17 cellular contexts compared by ENCODE assay signal in genomic region chr1:154931940-154932487, GRCh38. TPM values are rescaled to one million over a fixed set of nuclear protein-coding genes. Genes with fewer than 3 reads are reported as not detected.
DNase-seq lines count a peak whose midpoint lies in the region; ATAC-seq, FAIRE-seq and TF ChIP-seq lines count a peak whose summit lies in the region.
"Had no signal": no experiment of that assay in that cellular context is flagged by ENCODE, and none has a peak within 500 bp of the region (broad histone marks: within the 10 kb centered on the region; RNA-seq: fewer than 3 reads in every experiment).

No MANE protein-coding gene starts in this region.

- H3K36me3 Mint-ChIP-seq in neural progenitor cell, result peaks cover 9% of the 10 kb centered on the region

- TF ChIP-seq CTCF in A549 (IDR thresholded peaks at IDR 0.05) (no peak), epithelial cell of esophagus (IDR thresholded peaks at IDR 0.05; ENCODE audit: insufficient read depth, low read depth, low read length, missing control alignments) (no peak), neural progenitor cell (IDR thresholded peaks at IDR 0.05) (no peak)

- no peak overlapping the region for H3K27ac Mint-ChIP-seq in neural progenitor cell
- H3K27ac Mint-ChIP-seq: activated CD4-positive, alpha-beta T cell treated with anti-CD3 and anti-CD28 coated beads, Interleukin-2, amount 10 ng/mL, durations not matched to agents 24 days and 14 days; activated T-helper 1 cell treated with anti-CD3 and anti-CD28 coated beads, Interleukin-12 subunit alpha, Interleukin-12 subunit beta, Interleukin-2, Interleukin-4 antibody, amounts not matched to agents 30 ng/mL and 10 ng/mL and 1 ng/mL, durations not matched to agents 14 hours and 24 hours and 36 hours had no signal

- TF ChIP-seq EP300 in A549 (IDR thresholded peaks at IDR 0.05), result no peak

- H3F3A ChIP-seq in neural progenitor cell (ENCODE audit: low read depth), result peaks cover 7% of the 10 kb centered on the region

- no peaks in the 10 kb centered on the region for H4K20me1 ChIP-seq in neural progenitor cell (ENCODE audit: low read depth)

- H3K4me1 ChIP-seq in A549 (peaks cover 18% of the 10 kb centered on the region), muscle layer of duodenum (ENCODE audit: control insufficient read depth in 1 of 2, insufficient read depth in 2 of 2, low read length in 2 of 2) (peaks cover 0 to 9% of the 10 kb centered on the region in 2 donors), neural progenitor cell (no peaks in the 10 kb centered on the region)

- peak; percentile 5 to 14; a peak in 1 of 6 replicates for ATAC-seq in A549
- no peak for ATAC-seq in HG02852 (IDR thresholded peaks at IDR 0.05; ENCODE audit: unreplicated experiment)
- no peak for ATAC-seq in GM21576 (IDR thresholded peaks at IDR 0.05; ENCODE audit: unreplicated experiment)
- ATAC-seq: gastroesophageal sphincter, left cardiac atrium had no signal

- H3K27me3 ChIP-seq in muscle layer of duodenum (ENCODE audit: low read depth, low read length) (no peaks in the 10 kb centered on the region), neural progenitor cell (no peaks in the 10 kb centered on the region)
- H3K27me3 ChIP-seq: gastroesophageal sphincter had no signal

- H3K9ac ChIP-seq in neural progenitor cell, result no peak overlapping the region

- no peak for TF ChIP-seq RAD21 in A549 (conservative IDR thresholded peaks at IDR 0.05 in 1 of 2, IDR thresholded peaks at IDR 0.05 in 1 of 2)

- H3K79me2 ChIP-seq in neural progenitor cell (ENCODE audit: low read depth), result peaks cover 10% of the 10 kb centered on the region

- no peaks in the 10 kb centered on the region for H3K9me3 Mint-ChIP-seq in neural progenitor cell
- H3K9me3 Mint-ChIP-seq: activated CD4-positive, alpha-beta T cell treated with anti-CD3 and anti-CD28 coated beads, Interleukin-2, amount 10 ng/mL, durations not matched to agents 24 days and 14 days; activated T-helper 1 cell treated with anti-CD3 and anti-CD28 coated beads, Interleukin-12 subunit alpha, Interleukin-12 subunit beta, Interleukin-2, Interleukin-4 antibody, amounts not matched to agents 30 ng/mL and 10 ng/mL and 1 ng/mL, durations not matched to agents 14 hours and 24 hours and 36 hours; neural crest cell had no signal

- 32% methylated on average over 11 of the region's 11 CpGs for WGBS in A549 (ENCODE audit: missing lambda C conversion rate)

- POLR2A ChIA-PET in A549 (lab: Yijun Ruan, JAX), result no interaction called here

- H3K36me3 ChIP-seq in muscle layer of duodenum (ENCODE audit: control insufficient read depth in 1 of 2, insufficient read depth in 2 of 2, low read length in 2 of 2), result peaks cover 17 to 33% of the 10 kb centered on the region in 2 donors
- H3K36me3 ChIP-seq in neural progenitor cell, result no peaks in the 10 kb centered on the region

- H3K4me3 ChIP-seq in A549 (no peak overlapping the region), epithelial cell of esophagus (ENCODE audit: low read length) (no peak overlapping the region), muscle layer of duodenum (ENCODE audit: low read depth in 1 of 2, low read length in 2 of 2) (no peak overlapping the region), neural progenitor cell (no peak overlapping the region)
- H3K4me3 ChIP-seq: gastroesophageal sphincter had no signal

- no peak overlapping the region for H2AFZ ChIP-seq in neural progenitor cell (replicated peaks)

- CTCF ChIA-PET in A549 (lab: Yijun Ruan, JAX), result interaction anchor here (0.7 to 1.0 kb wide), 2 partner anchors 12 to 372 kb away, joined by 3 to 4 read pairs; no protein-coding TSS in a partner anchor

- H3K4me2 ChIP-seq in A549, result peak overlapping the region; percentile 41
- H3K4me2 ChIP-seq in neural progenitor cell, result no peak overlapping the region

- H3K9me3 ChIP-seq in A549 (no peaks in the 10 kb centered on the region), muscle layer of duodenum (ENCODE audit: control insufficient read depth in 1 of 2, low read length in 2 of 2) (no peaks in the 10 kb centered on the region), neural progenitor cell (ENCODE audit: low read depth) (no peaks in the 10 kb centered on the region)
- H3K9me3 ChIP-seq: gastroesophageal sphincter had no signal

- H3K27ac ChIP-seq in A549, result peak overlapping the region; percentile 49 to 74; a peak in 5 of 6 replicates
- H3K27ac ChIP-seq in muscle layer of duodenum (ENCODE audit: low read length), result peak overlapping the region; percentile 70
- no peak overlapping the region for H3K27ac ChIP-seq in neural progenitor cell
- H3K27ac ChIP-seq: gastroesophageal sphincter had no signal

- no peak overlapping the region for H3K4me3 Mint-ChIP-seq in neural progenitor cell
- H3K4me3 Mint-ChIP-seq: activated CD4-positive, alpha-beta T cell treated with anti-CD3 and anti-CD28 coated beads, Interleukin-2, amount 10 ng/mL, durations not matched to agents 24 days and 14 days; activated T-helper 1 cell treated with anti-CD3 and anti-CD28 coated beads, Interleukin-12 subunit alpha, Interleukin-12 subunit beta, Interleukin-2, Interleukin-4 antibody, amounts not matched to agents 30 ng/mL and 10 ng/mL and 1 ng/mL, durations not matched to agents 14 hours and 24 hours and 36 hours had no signal

- DNase-seq in A549 (ENCODE audit: low read depth in 1 of 2, low spot score in 1 of 2), result peak; percentile 55 to 72
- DNase-seq in M059J (ENCODE audit: low read depth), result peak; percentile 82
- peak; percentile 80 for DNase-seq in epithelial cell of esophagus (ENCODE audit: low read depth)
- no peak for DNase-seq in neural progenitor cell (ENCODE audit: low spot score)
- no peak for DNase-seq in activated CD4-positive, alpha-beta T cell treated with anti-CD3 and anti-CD28 coated beads, Interleukin-2, amount 50 U/mL, for 1 hour
- DNase-seq: activated CD4-positive, alpha-beta T cell treated with anti-CD3 and anti-CD28 coated beads, Interleukin-2, amount 10 ng/mL, durations not matched to agents 24 days and 14 days; effector CD4-positive, alpha-beta T cell; Kasumi-1; left cardiac atrium; NCI-H2081 had no signal

- peaks cover 8% of the 10 kb centered on the region for H3K27me3 Mint-ChIP-seq in neural progenitor cell (ENCODE audit: insufficient read depth, low read depth)
- H3K27me3 Mint-ChIP-seq: activated CD4-positive, alpha-beta T cell treated with anti-CD3 and anti-CD28 coated beads, Interleukin-2, amount 10 ng/mL, durations not matched to agents 24 days and 14 days had no signal

- peaks cover 16% of the 10 kb centered on the region for H3K4me1 Mint-ChIP-seq in neural progenitor cell

- FAIRE-seq in A549 (lab: Jason Lieb, UNC), result no peak
- FAIRE-seq: astrocyte had no signal

- TF ChIP-seq POLR2A in A549 (IDR thresholded peaks at IDR 0.05; ENCODE audit: low read length), result no peak

TF ChIP-seq in A549, 52 proteins besides CTCF, POLR2A, EP300 and RAD21 (continues in another document):
- no peak for TF ChIP-seq EHMT2 (IDR thresholded peaks at IDR 0.05; ENCODE audit: low read depth)
- TF ChIP-seq MAFK (IDR thresholded peaks at IDR 0.05; ENCODE audit: partially characterized antibody), result no peak

RNA-seq across cellular contexts. Expression of gene PMVK, which starts 4.5 kb away (rescaled TPM):
- polyA plus RNA-seq in A549 (2011; rRNA removed) (31.4 and 35.7 TPM in 2 replicates), A549 (2017; fragmentation: RNase III; extraction: RNeasy Plus Mini Kit Qiagen cat#74134 plus additional on column Dnase treatment) (52.0 to 57.3 TPM (median 53.0 TPM) in 3 replicates)
- 47.5 and 53.3 TPM in 2 replicates for polyA plus RNA-seq in A549 (2012; cell fraction: cytosol; rRNA removed)
- polyA plus RNA-seq in A549 (2012; cell fraction: nucleus; rRNA removed), result 21.6 and 22.7 TPM in 2 replicates
- 16.2 and 16.8 TPM in 2 replicates for polyA minus RNA-seq in A549 (2011; rRNA and poly(A)+ RNA removed)
- 5.5 and 6.2 TPM in 2 replicates for total RNA-seq in M059J (2014; rRNA removed; shearing (Covaris generic))
- total RNA-seq in neural progenitor cell (ENCODE audit: low replicate concordance), result 4.3 and 12.7 TPM in 2 replicates

RNA-seq across cellular contexts. Expression of gene PBXIP1, which starts 23.9 kb away (rescaled TPM):
- polyA plus RNA-seq in A549 (2011; rRNA removed), result 15.0 and 16.8 TPM in 2 replicates
- 6.0 and 7.7 TPM in 2 replicates for polyA plus RNA-seq in A549 (2012; cell fraction: cytosol; rRNA removed)
- 18.0 and 20.1 TPM in 2 replicates for polyA plus RNA-seq in A549 (2012; cell fraction: nucleus; rRNA removed)
- polyA plus RNA-seq in A549 (2017; fragmentation: RNase III; extraction: RNeasy Plus Mini Kit Qiagen cat#74134 plus additional on column Dnase treatment), result 13.9 to 22.4 TPM (median 20.8 TPM) in 3 replicates
- 14.2 and 14.3 TPM in 2 replicates for polyA minus RNA-seq in A549 (2011; rRNA and poly(A)+ RNA removed)
- total RNA-seq in M059J (2014; rRNA removed; shearing (Covaris generic)), result 66.7 and 97.9 TPM in 2 replicates
- total RNA-seq in neural progenitor cell (ENCODE audit: low replicate concordance), result 21.4 and 64.0 TPM in 2 replicates

RNA-seq across cellular contexts. Expression of gene PYGO2, which starts 29.6 kb away (rescaled TPM):
- polyA plus RNA-seq in A549 (2011; rRNA removed) (24.6 and 25.8 TPM in 2 replicates), A549 (2017; fragmentation: RNase III; extraction: RNeasy Plus Mini Kit Qiagen cat#74134 plus additional on column Dnase treatment) (15.7 to 18.9 TPM (median 18.3 TPM) in 3 replicates)
- 10.6 and 14.7 TPM in 2 replicates for polyA plus RNA-seq in A549 (2012; cell fraction: cytosol; rRNA removed)
- 20.7 and 22.9 TPM in 2 replicates for polyA plus RNA-seq in A549 (2012; cell fraction: nucleus; rRNA removed)
- polyA minus RNA-seq in A549 (2011; rRNA and poly(A)+ RNA removed), result 21.2 and 21.6 TPM in 2 replicates
- total RNA-seq in M059J (2014; rRNA removed; shearing (Covaris generic)), result 27.5 and 41.7 TPM in 2 replicates
- total RNA-seq in neural progenitor cell (ENCODE audit: low replicate concordance), result 32.1 and 48.1 TPM in 2 replicates

RNA-seq across cellular contexts. Expression of gene SHC1, which starts 38.5 kb away (rescaled TPM):
- polyA plus RNA-seq in A549 (2011; rRNA removed), result 174 and 203 TPM in 2 replicates
- polyA plus RNA-seq in A549 (2012; cell fraction: cytosol; rRNA removed), result 156 and 206 TPM in 2 replicates
- polyA plus RNA-seq in A549 (2012; cell fraction: nucleus; rRNA removed), result 288 and 324 TPM in 2 replicates
- 117 to 124 TPM (median 118 TPM) in 3 replicates for polyA plus RNA-seq in A549 (2017; fragmentation: RNase III; extraction: RNeasy Plus Mini Kit Qiagen cat#74134 plus additional on column Dnase treatment)
- 278 and 293 TPM in 2 replicates for polyA minus RNA-seq in A549 (2011; rRNA and poly(A)+ RNA removed)
- 64.4 and 84.5 TPM in 2 replicates for total RNA-seq in M059J (2014; rRNA removed; shearing (Covaris generic))
- total RNA-seq in neural progenitor cell (ENCODE audit: low replicate concordance), result 69.0 and 86.5 TPM in 2 replicates

RNA-seq across cellular contexts. Expression of gene CKS1B, which starts 42.5 kb away (rescaled TPM):
- polyA plus RNA-seq in A549 (2011; rRNA removed) (725 and 787 TPM in 2 replicates), A549 (2017; fragmentation: RNase III; extraction: RNeasy Plus Mini Kit Qiagen cat#74134 plus additional on column Dnase treatment) (345 to 366 TPM (median 356 TPM) in 3 replicates)
- polyA plus RNA-seq in A549 (2012; cell fraction: cytosol; rRNA removed), result 882 and 1,176 TPM in 2 replicates
- 218 and 329 TPM in 2 replicates for polyA plus RNA-seq in A549 (2012; cell fraction: nucleus; rRNA removed)
- 251 and 266 TPM in 2 replicates for polyA minus RNA-seq in A549 (2011; rRNA and poly(A)+ RNA removed)
- total RNA-seq in M059J (2014; rRNA removed; shearing (Covaris generic)), result 338 TPM in 2 replicates
- 210 and 297 TPM in 2 replicates for total RNA-seq in neural progenitor cell (ENCODE audit: low replicate concordance)

Comparison
In these comparisons a context has a peak if more than half of its experiments do, and no peak if none do; other contexts are left out.
1. ATAC-seq: peak in A549 (2 of 2); none in HG02852 (single experiment) and GM21576 (single experiment).
2. DNase-seq: peak in A549 (2 of 2), M059J (single experiment) and epithelial cell of esophagus (single experiment); none in neural progenitor cell (single experiment) and activated CD4-positive, alpha-beta T cell treated with anti-CD3 and anti-CD28 coated beads, Interleukin-2, amount 50 U/mL, for 1 hour (single experiment).